In the genomic region with DNA sequence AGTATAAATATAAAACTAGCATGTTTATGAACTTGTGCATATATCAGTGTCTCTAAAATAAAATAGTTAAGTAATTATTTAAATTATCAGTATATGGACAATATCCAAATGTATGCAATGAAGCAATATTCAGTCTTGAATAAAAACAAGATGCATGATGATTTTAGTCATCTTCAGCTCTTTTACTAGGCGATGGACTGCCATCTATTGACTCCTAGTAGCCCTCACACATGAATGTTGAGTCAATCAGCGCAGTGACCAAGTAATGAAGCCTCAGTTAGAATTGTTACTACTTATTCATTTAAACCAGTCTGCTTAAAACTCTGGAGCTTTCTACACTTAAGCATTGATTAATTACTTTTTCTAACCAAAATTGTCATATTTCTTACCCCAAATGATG, we compare ENCODE assay signal across 8 cellular contexts.
DNase-seq lines count a peak whose midpoint lies in the region; ATAC-seq and TF ChIP-seq lines count a peak whose summit lies in the region.

No MANE protein-coding gene starts in this region.

- H3K27ac Mint-ChIP-seq in activated naive CD8-positive, alpha-beta T cell treated with anti-CD3 and anti-CD28 coated beads for 36 hours, result peak overlapping the region; percentile 29
- H3K27ac Mint-ChIP-seq in activated naive CD8-positive, alpha-beta T cell treated with anti-CD3 and anti-CD28 coated beads, Interleukin-2, amount 50 U/mL, for 24 hours, result no peak overlapping the region
- H3K27ac Mint-ChIP-seq in stimulated activated effector memory CD8-positive, alpha-beta T cell treated with anti-CD3 and anti-CD28 coated beads, Interleukin-12 subunit alpha, Interleukin-12 subunit beta, amount 100 ng/mL, for 72 hours, result no peak overlapping the region

- H3K27ac ChIP-seq in brain microvascular endothelial cell (no peak overlapping the region), tibial nerve (no peak overlapping the region)

- no peak for ATAC-seq in activated naive CD8-positive, alpha-beta T cell treated with anti-CD3 and anti-CD28 coated beads, Interleukin-2, amount 50 U/mL, for 24 hours
- peak; percentile 47 for ATAC-seq in stimulated activated effector memory CD8-positive, alpha-beta T cell treated with anti-CD3 and anti-CD28 coated beads, Interleukin-12 subunit alpha, Interleukin-12 subunit beta, amount 100 ng/mL, for 72 hours
- ATAC-seq in GM21717 (IDR thresholded peaks at IDR 0.05; ENCODE audit: unreplicated experiment), result no peak

- no peak for TF ChIP-seq POLR2A in tibial nerve (IDR thresholded peaks at IDR 0.05)

- H3K9me3 Mint-ChIP-seq in activated naive CD8-positive, alpha-beta T cell treated with anti-CD3 and anti-CD28 coated beads for 36 hours, result no peaks in the 10 kb centered on the region
- H3K9me3 Mint-ChIP-seq in activated naive CD8-positive, alpha-beta T cell treated with anti-CD3 and anti-CD28 coated beads, Interleukin-2, amount 50 U/mL, for 24 hours, result no peaks in the 10 kb centered on the region
- no peaks in the 10 kb centered on the region for H3K9me3 Mint-ChIP-seq in stimulated activated effector memory CD8-positive, alpha-beta T cell treated with anti-CD3 and anti-CD28 coated beads, Interleukin-12 subunit alpha, Interleukin-12 subunit beta, amount 100 ng/mL, for 72 hours

- H3K27me3 ChIP-seq in brain microvascular endothelial cell (replicated peaks), result no peaks in the 10 kb centered on the region
- no peaks in the 10 kb centered on the region for H3K27me3 ChIP-seq in tibial nerve

- H3K36me3 ChIP-seq in brain microvascular endothelial cell (replicated peaks) (no peaks in the 10 kb centered on the region), tibial nerve (no peaks in the 10 kb centered on the region)

- H3K9me3 ChIP-seq in tibial nerve, result no peaks in the 10 kb centered on the region

- WGBS in tibial nerve, 2 donors, result 71 to 83% methylated on average over 2 of the region's 2 CpGs

- H3K4me1 ChIP-seq in tibial nerve, result peaks cover 0 to 8% (median 0%) of the 10 kb centered on the region in 4 donors

- DNase-seq in activated naive CD8-positive, alpha-beta T cell treated with anti-CD3 and anti-CD28 coated beads for 36 hours, result no peak
- DNase-seq in activated naive CD8-positive, alpha-beta T cell treated with anti-CD3 and anti-CD28 coated beads, Interleukin-2, amount 50 U/mL, for 24 hours, result no peak
- DNase-seq in Jurkat, Clone E6-1 (ENCODE audit: low read depth, low spot score), result peak; percentile 10
- DNase-seq in brain microvascular endothelial cell (peak; percentile 15), tibial nerve (ENCODE audit: low spot score in 2 of 2) (no peak)
- no peak for DNase-seq in stimulated activated effector memory CD8-positive, alpha-beta T cell treated with anti-CD3 and anti-CD28 coated beads, Interleukin-12 subunit alpha, Interleukin-12 subunit beta, amount 100 ng/mL, for 72 hours (ENCODE audit: low spot score in 2 of 2)
- no peak for DNase-seq in activated effector memory CD4-positive, alpha-beta T cell treated with Interleukin-2 at 50 U/mL for 16 hours

- no peak overlapping the region for H3K4me3 Mint-ChIP-seq in activated naive CD8-positive, alpha-beta T cell treated with anti-CD3 and anti-CD28 coated beads for 36 hours
- no peak overlapping the region for H3K4me3 Mint-ChIP-seq in activated naive CD8-positive, alpha-beta T cell treated with anti-CD3 and anti-CD28 coated beads, Interleukin-2, amount 50 U/mL, for 24 hours
- no peak overlapping the region for H3K4me3 Mint-ChIP-seq in stimulated activated effector memory CD8-positive, alpha-beta T cell treated with anti-CD3 and anti-CD28 coated beads, Interleukin-12 subunit alpha, Interleukin-12 subunit beta, amount 100 ng/mL, for 72 hours

- TF ChIP-seq EP300 in tibial nerve (IDR thresholded peaks at IDR 0.05), result no peak

- peaks cover 2% of the 10 kb centered on the region for H3K36me3 Mint-ChIP-seq in activated naive CD8-positive, alpha-beta T cell treated with anti-CD3 and anti-CD28 coated beads for 36 hours
- H3K36me3 Mint-ChIP-seq in activated naive CD8-positive, alpha-beta T cell treated with anti-CD3 and anti-CD28 coated beads, Interleukin-2, amount 50 U/mL, for 24 hours (ENCODE audit: low read depth), result peaks cover 1% of the 10 kb centered on the region
- H3K36me3 Mint-ChIP-seq in stimulated activated effector memory CD8-positive, alpha-beta T cell treated with anti-CD3 and anti-CD28 coated beads, Interleukin-12 subunit alpha, Interleukin-12 subunit beta, amount 100 ng/mL, for 72 hours, result no peaks in the 10 kb centered on the region

- H3K27me3 Mint-ChIP-seq in activated naive CD8-positive, alpha-beta T cell treated with anti-CD3 and anti-CD28 coated beads for 36 hours, result no peaks in the 10 kb centered on the region
- no peaks in the 10 kb centered on the region for H3K27me3 Mint-ChIP-seq in activated naive CD8-positive, alpha-beta T cell treated with anti-CD3 and anti-CD28 coated beads, Interleukin-2, amount 50 U/mL, for 24 hours

- TF ChIP-seq CTCF in brain microvascular endothelial cell (IDR thresholded peaks at IDR 0.05; ENCODE audit: low read depth, low read length, missing control alignments), result peak; percentile 62
- TF ChIP-seq CTCF in tibial nerve (IDR thresholded peaks at IDR 0.05), result peak in 2 of 5 experiments; percentile 23 to 26

- H3K4me3 ChIP-seq in Jurkat, Clone E6-1 (ENCODE audit: low read length), result no peak overlapping the region
- H3K4me3 ChIP-seq in brain microvascular endothelial cell (ENCODE audit: low read depth, low read length) (no peak overlapping the region), tibial nerve (no peak overlapping the region)

- peaks cover 8% of the 10 kb centered on the region for H3K4me1 Mint-ChIP-seq in activated naive CD8-positive, alpha-beta T cell treated with anti-CD3 and anti-CD28 coated beads for 36 hours
- H3K4me1 Mint-ChIP-seq in activated naive CD8-positive, alpha-beta T cell treated with anti-CD3 and anti-CD28 coated beads, Interleukin-2, amount 50 U/mL, for 24 hours, result peaks cover 22% of the 10 kb centered on the region
- H3K4me1 Mint-ChIP-seq in stimulated activated effector memory CD8-positive, alpha-beta T cell treated with anti-CD3 and anti-CD28 coated beads, Interleukin-12 subunit alpha, Interleukin-12 subunit beta, amount 100 ng/mL, for 72 hours, result no peaks in the 10 kb centered on the region

- in situ Hi-C loops in brain microvascular endothelial cell (cut with HindIII; ENCODE audit: low pct_ligation_motif_present, low sequenced_read_pairs), result no loop called here

Comparison
In these comparisons a context has a peak if more than half of its experiments do, and no peak if none do; other contexts are left out.
1. DNase-seq: peak in Jurkat, Clone E6-1 (single experiment) and brain microvascular endothelial cell (single experiment); none in activated naive CD8-positive, alpha-beta T cell treated with anti-CD3 and anti-CD28 coated beads for 36 hours (single experiment), activated naive CD8-positive, alpha-beta T cell treated with anti-CD3 and anti-CD28 coated beads, Interleukin-2, amount 50 U/mL, for 24 hours (single experiment), stimulated activated effector memory CD8-positive, alpha-beta T cell treated with anti-CD3 and anti-CD28 coated beads, Interleukin-12 subunit alpha, Interleukin-12 subunit beta, amount 100 ng/mL, for 72 hours (0 of 2), tibial nerve (0 of 2) and activated effector memory CD4-positive, alpha-beta T cell treated with Interleukin-2 at 50 U/mL for 16 hours (single experiment).